8 cellular contexts compared by ENCODE assay signal in genomic region chr6:89080281-89081128, GRCh38. TPM values are rescaled to one million over a fixed set of nuclear protein-coding genes. Genes with fewer than 3 reads are reported as not detected.
A peak's percentile ranks its signal among the peaks of the same experiment; 100 is the strongest.
DNase-seq lines count a peak whose midpoint lies in the region; ATAC-seq and TF ChIP-seq lines count a peak whose summit lies in the region.

Gene PNRC1, plus strand, starts transcription at chr6:89080751. Its CDS starts 144 bp downstream, at chr6:89080895.

- no peaks in the 10 kb centered on the region for H3K27me3 Mint-ChIP-seq in chondrocyte (ENCODE audit: low read depth)

- TF ChIP-seq POLR2A in GM19193 (IDR thresholded peaks at IDR 0.05; ENCODE audit: extremely low read depth, insufficient read depth, insufficient read length) = peak; percentile 99

- peak; percentile 79 for ATAC-seq in HG03439 (IDR thresholded peaks at IDR 0.05; ENCODE audit: unreplicated experiment)

- peak within 1 kb of the TSS; percentile 73 for H3K4me3 ChIP-seq in kidney epithelial cell (ENCODE audit: low read depth, low read length)

- H3K9me3 Mint-ChIP-seq in chondrocyte (ENCODE audit: low read depth) = no peaks in the 10 kb centered on the region

- H3K36me3 Mint-ChIP-seq in chondrocyte (ENCODE audit: low read depth) = peaks cover 15% of the 10 kb centered on the region

- DNase-seq in AML-193 (lab: John Stamatoyannopoulos, UW) = peak; percentile 99
- peak; percentile 82 for DNase-seq in NCI-H510A treated with DMSO at 0.1 percent for 48 hours (lab: John Stamatoyannopoulos, UW)
- peak; percentile 100 for DNase-seq in activated CD4-positive, alpha-beta T cell treated with anti-CD3 and anti-CD28 coated beads for 24 hours (ENCODE audit: low read depth in 2 of 2)
- DNase-seq in chondrocyte (ENCODE audit: low spot score) = peak; percentile 100
- peak; percentile 98 for DNase-seq in kidney epithelial cell (ENCODE audit: low read depth)
- peak; percentile 100 for DNase-seq in stimulated activated CD4-positive, alpha-beta T cell treated with anti-CD3 and anti-CD28 coated beads, Interleukin-15, amount 100 ng/mL, for 48 hours (ENCODE audit: low read depth in 2 of 2)

- no peaks in the 10 kb centered on the region for H3K27me3 ChIP-seq in kidney epithelial cell (ENCODE audit: control insufficient read depth, insufficient read depth, low read length)

- H3K4me3 Mint-ChIP-seq in chondrocyte (ENCODE audit: unreplicated experiment) = peak within 1 kb of the TSS; percentile 93

- H3K36me3 ChIP-seq in kidney epithelial cell (ENCODE audit: control insufficient read depth, insufficient read depth, low read length) = no peaks in the 10 kb centered on the region

- peaks cover 41% of the 10 kb centered on the region for H3K4me1 Mint-ChIP-seq in chondrocyte (ENCODE audit: low read depth)

- H3K27ac Mint-ChIP-seq in chondrocyte (ENCODE audit: unreplicated experiment) = peak within 1 kb of the TSS; percentile 99

- TF ChIP-seq CTCF in chondrocyte (IDR thresholded peaks at IDR 0.05) (peak; percentile 10), kidney epithelial cell (IDR thresholded peaks at IDR 0.05; ENCODE audit: insufficient read depth, low read length, poor library complexity, severe bottlenecking) (no peak)

RNA-seq across cellular contexts. Expression of gene PNRC1, which starts in this region (rescaled TPM):
- total RNA-seq in chondrocyte (104 to 115 TPM (median 111 TPM) in 3 replicates), kidney epithelial cell (59.8 and 63.4 TPM in 2 replicates)

Comparison
In these comparisons a context has a peak if more than half of its experiments do, and no peak if none do; other contexts are left out.
1. Peak in every context shown above with its lines: DNase-seq, ATAC-seq and H3K4me3 ChIP-seq.